ENCODE assay signal across 12 cellular contexts in genomic region chr17:8940866-8941471, GRCh38. TPM values are rescaled to one million over a fixed set of nuclear protein-coding genes. Genes with fewer than 3 reads are reported as not detected.
DNase-seq lines count a peak whose midpoint lies in the region; ATAC-seq lines count a peak whose summit lies in the region.
"Had no signal": no experiment of that assay in that cellular context is flagged by ENCODE, and none has a peak within 500 bp of the region (broad histone marks: within the 10 kb centered on the region; RNA-seq: fewer than 3 reads in every experiment).

No MANE protein-coding gene starts in this region.

- DNase-seq in T-cell (peak in 10 of 34 experiments; percentile 16 to 56 (median 36)), Kasumi-1 (lab: John Stamatoyannopoulos, UW) (no peak)
- peak; percentile 56 for DNase-seq in activated naive CD8-positive, alpha-beta T cell treated with anti-CD3 and anti-CD28 coated beads, Interleukin-2, amount 10 ng/mL, durations not matched to agents 7 days and 5 days
- DNase-seq: DMS53, erythroblast, NCI-H2227 treated with DMSO at 0.1 percent for 48 hours had no signal

- peaks cover 35% of the 10 kb centered on the region for H3K36me3 Mint-ChIP-seq in T-cell
- peaks cover 50% of the 10 kb centered on the region for H3K36me3 Mint-ChIP-seq in activated naive CD8-positive, alpha-beta T cell treated with anti-CD3 and anti-CD28 coated beads, Interleukin-2, amount 10 ng/mL, durations not matched to agents 7 days and 5 days
- peaks cover 42% of the 10 kb centered on the region for H3K36me3 Mint-ChIP-seq in stimulated activated memory B cell treated with anti-CD40 and anti-IgM and Interleukin-4, amounts not matched to agents 10 μg/mL and 1 μg/mL and 100 μg/mL, for 72 hours
- H3K36me3 Mint-ChIP-seq: brain had no signal

- CTCF ChIA-PET in T-cell (lab: Charles Lee): interaction anchor here in 1 of 2 donors (1.6 kb wide), 1 partner anchor 42 kb away, joined by 6 read pairs; no protein-coding TSS in a partner anchor

- no peaks in the 10 kb centered on the region for H3K27me3 Mint-ChIP-seq in T-cell
- no peaks in the 10 kb centered on the region for H3K27me3 Mint-ChIP-seq in activated naive CD8-positive, alpha-beta T cell treated with anti-CD3 and anti-CD28 coated beads, Interleukin-2, amount 10 ng/mL, durations not matched to agents 7 days and 5 days
- no peaks in the 10 kb centered on the region for H3K27me3 Mint-ChIP-seq in stimulated activated memory B cell treated with anti-CD40 and anti-IgM and Interleukin-4, amounts not matched to agents 10 μg/mL and 1 μg/mL and 100 μg/mL, for 72 hours

- no peaks in the 10 kb centered on the region for H3K9me3 Mint-ChIP-seq in T-cell
- H3K9me3 Mint-ChIP-seq in activated naive CD8-positive, alpha-beta T cell treated with anti-CD3 and anti-CD28 coated beads, Interleukin-2, amount 10 ng/mL, durations not matched to agents 7 days and 5 days: peaks cover 4% of the 10 kb centered on the region
- peaks cover 3% of the 10 kb centered on the region for H3K9me3 Mint-ChIP-seq in stimulated activated memory B cell treated with anti-CD40 and anti-IgM and Interleukin-4, amounts not matched to agents 10 μg/mL and 1 μg/mL and 100 μg/mL, for 72 hours

- POLR2A ChIA-PET in T-cell (lab: Charles Lee): interaction anchor here in 1 of 2 donors (0.5 kb wide), 1 partner anchor 14 kb away, joined by 3 read pairs; no protein-coding TSS in a partner anchor
- POLR2A ChIA-PET in activated naive CD8-positive, alpha-beta T cell treated with anti-CD3 and anti-CD28 coated beads, Interleukin-2, amount 10 ng/mL, durations not matched to agents 7 days and 5 days (lab: Charles Lee): interaction anchor here (0.8 to 5.4 kb wide), 5 partner anchors 12 to 41 kb away, joined by 3 to 51 read pairs (median 30); partner anchors contain the start of gene PIK3R5

- H3K4me1 Mint-ChIP-seq in T-cell: peaks cover 90 to 95% (median 91%) of the 10 kb centered on the region in 3 donors
- H3K4me1 Mint-ChIP-seq in activated naive CD8-positive, alpha-beta T cell treated with anti-CD3 and anti-CD28 coated beads, Interleukin-2, amount 10 ng/mL, durations not matched to agents 7 days and 5 days: peaks cover 72% of the 10 kb centered on the region
- peaks cover 70% of the 10 kb centered on the region for H3K4me1 Mint-ChIP-seq in stimulated activated memory B cell treated with anti-CD40 and anti-IgM and Interleukin-4, amounts not matched to agents 10 μg/mL and 1 μg/mL and 100 μg/mL, for 72 hours
- H3K4me1 Mint-ChIP-seq: brain had no signal

- H3K4me3 Mint-ChIP-seq in T-cell: peak overlapping the region; percentile 68 to 80 (median 73)
- H3K4me3 Mint-ChIP-seq in activated naive CD8-positive, alpha-beta T cell treated with anti-CD3 and anti-CD28 coated beads, Interleukin-2, amount 10 ng/mL, durations not matched to agents 7 days and 5 days: peak overlapping the region; percentile 85
- peak overlapping the region; percentile 70 for H3K4me3 Mint-ChIP-seq in stimulated activated memory B cell treated with anti-CD40 and anti-IgM and Interleukin-4, amounts not matched to agents 10 μg/mL and 1 μg/mL and 100 μg/mL, for 72 hours
- H3K4me3 Mint-ChIP-seq: brain, neural crest cell had no signal

- ATAC-seq in GM21447 (IDR thresholded peaks at IDR 0.05; ENCODE audit: unreplicated experiment) (peak; percentile 21), T-cell (replicated peaks in 1 of 4) (peak; percentile 35 to 62 (median 56)), GM19023 (IDR thresholded peaks at IDR 0.05; ENCODE audit: unreplicated experiment) (no peak), HG03469 (IDR thresholded peaks at IDR 0.05; ENCODE audit: unreplicated experiment) (no peak)
- ATAC-seq in activated naive CD8-positive, alpha-beta T cell treated with anti-CD3 and anti-CD28 coated beads, Interleukin-2, amount 10 ng/mL, durations not matched to agents 7 days and 5 days (ENCODE audit: low read depth): peak; percentile 63
- peak; percentile 29 for ATAC-seq in stimulated activated memory B cell treated with anti-CD40 and anti-IgM and Interleukin-4, amounts not matched to agents 10 μg/mL and 1 μg/mL and 100 μg/mL, for 72 hours

- H3K27ac Mint-ChIP-seq in T-cell: peak overlapping the region; percentile 99
- peak overlapping the region; percentile 99 for H3K27ac Mint-ChIP-seq in activated naive CD8-positive, alpha-beta T cell treated with anti-CD3 and anti-CD28 coated beads, Interleukin-2, amount 10 ng/mL, durations not matched to agents 7 days and 5 days
- H3K27ac Mint-ChIP-seq in stimulated activated memory B cell treated with anti-CD40 and anti-IgM and Interleukin-4, amounts not matched to agents 10 μg/mL and 1 μg/mL and 100 μg/mL, for 72 hours: peak overlapping the region; percentile 91
- H3K27ac Mint-ChIP-seq: brain had no signal

RNA-seq across cellular contexts. Expression of gene PIK3R5, which starts 24.5 kb away (rescaled TPM):
- total RNA-seq in T-cell: 100 to 1,000 TPM; 118 to 210 (median 151) TPM
- 10 to 100 TPM; 81.4 to 84.0 TPM for total RNA-seq in activated naive CD8-positive, alpha-beta T cell treated with anti-CD3 and anti-CD28 coated beads, Interleukin-2, amount 10 ng/mL, durations not matched to agents 7 days and 5 days

Comparison
In these comparisons a context has a peak if more than half of its experiments do, and no peak if none do; other contexts are left out.
1. ATAC-seq: peak in GM21447 (single experiment), T-cell (4 of 4), activated naive CD8-positive, alpha-beta T cell treated with anti-CD3 and anti-CD28 coated beads, Interleukin-2, amount 10 ng/mL, durations not matched to agents 7 days and 5 days (single experiment) and stimulated activated memory B cell treated with anti-CD40 and anti-IgM and Interleukin-4, amounts not matched to agents 10 μg/mL and 1 μg/mL and 100 μg/mL, for 72 hours (single experiment); none in GM19023 (single experiment) and HG03469 (single experiment).
2. Peak in every context shown above with its lines, with median percentiles within 50 percentile points of each other: H3K27ac Mint-ChIP-seq and H3K4me3 Mint-ChIP-seq.